Comparison of ENCODE assay signal across 14 cellular contexts in genomic region chr5:139396691-139397090, GRCh38. TPM values are rescaled to one million over a fixed set of nuclear protein-coding genes. Genes with fewer than 3 reads are reported as not detected.
"Had no signal": no experiment of that assay in that cellular context is flagged by ENCODE, and none has a peak within 500 bp of the region (broad histone marks: within the 10 kb centered on the region; RNA-seq: fewer than 3 reads in every experiment).

No MANE protein-coding gene starts in this region.

- FAIRE-seq: endometrium had no signal

- H3K4me3 ChIP-seq: dorsolateral prefrontal cortex, esophagus muscularis mucosa, smooth muscle cell, tibial nerve had no signal

- H3K27ac Mint-ChIP-seq: activated CD4-positive, alpha-beta memory T cell treated with anti-CD3 and anti-CD28 coated beads for 36 hours; activated naive CD4-positive, alpha-beta T cell treated with anti-CD3 and anti-CD28 coated beads, Interleukin-2, amount 50 U/mL, for 24 hours; stimulated activated memory B cell treated with anti-CD40 and anti-IgM and Interleukin-4, amounts not matched to agents 10 μg/mL and 1 μg/mL and 100 μg/mL, for 72 hours had no signal

- H3K9me3 Mint-ChIP-seq: activated CD4-positive, alpha-beta memory T cell treated with anti-CD3 and anti-CD28 coated beads for 36 hours; activated naive CD4-positive, alpha-beta T cell treated with anti-CD3 and anti-CD28 coated beads, Interleukin-2, amount 50 U/mL, for 24 hours; stimulated activated memory B cell treated with anti-CD40 and anti-IgM and Interleukin-4, amounts not matched to agents 10 μg/mL and 1 μg/mL and 100 μg/mL, for 72 hours had no signal

- ATAC-seq: stimulated activated memory B cell treated with anti-CD40 and anti-IgM and Interleukin-4, amounts not matched to agents 10 μg/mL and 1 μg/mL and 100 μg/mL, for 72 hours had no signal

- H3K36me3 Mint-ChIP-seq: activated naive CD4-positive, alpha-beta T cell treated with anti-CD3 and anti-CD28 coated beads, Interleukin-2, amount 50 U/mL, for 24 hours had no signal

- H3K27me3 Mint-ChIP-seq: activated CD4-positive, alpha-beta memory T cell treated with anti-CD3 and anti-CD28 coated beads for 36 hours; activated naive CD4-positive, alpha-beta T cell treated with anti-CD3 and anti-CD28 coated beads, Interleukin-2, amount 50 U/mL, for 24 hours; stimulated activated memory B cell treated with anti-CD40 and anti-IgM and Interleukin-4, amounts not matched to agents 10 μg/mL and 1 μg/mL and 100 μg/mL, for 72 hours had no signal

- H3K36me3 ChIP-seq: tibial nerve had no signal

- DNase-seq: activated CD4-positive, alpha-beta memory T cell treated with anti-CD3 and anti-CD28 coated beads for 36 hours; amniotic stem cell; cerebellar nuclear complex; dorsolateral prefrontal cortex; glutamatergic neuron; stimulated activated CD4-positive, alpha-beta T cell treated with anti-CD3 and anti-CD28 coated beads, Interleukin-1b, Interleukin-23, amount 100 ng/mL, for 48 hours had no signal

- H3K27ac ChIP-seq: dorsolateral prefrontal cortex, tibial nerve had no signal

- H3K4me2 ChIP-seq: smooth muscle cell had no signal

- H3K9me3 ChIP-seq: esophagus muscularis mucosa, tibial nerve had no signal

- H3K4me3 Mint-ChIP-seq: activated CD4-positive, alpha-beta memory T cell treated with anti-CD3 and anti-CD28 coated beads for 36 hours; activated naive CD4-positive, alpha-beta T cell treated with anti-CD3 and anti-CD28 coated beads, Interleukin-2, amount 50 U/mL, for 24 hours; stimulated activated memory B cell treated with anti-CD40 and anti-IgM and Interleukin-4, amounts not matched to agents 10 μg/mL and 1 μg/mL and 100 μg/mL, for 72 hours had no signal

RNA-seq across cellular contexts. Expression of gene MZB1, which starts 7.0 kb away (rescaled TPM):
- total RNA-seq: smooth muscle cell had no signal

RNA-seq across cellular contexts. Expression of gene SLC23A1, which starts 13.6 kb away (rescaled TPM):
- total RNA-seq: esophagus muscularis mucosa, fibroblast of villous mesenchyme, smooth muscle cell, subcutaneous adipose tissue, tibial nerve had no signal
